ENCODE assay signal across 8 cellular contexts in the genomic region with DNA sequence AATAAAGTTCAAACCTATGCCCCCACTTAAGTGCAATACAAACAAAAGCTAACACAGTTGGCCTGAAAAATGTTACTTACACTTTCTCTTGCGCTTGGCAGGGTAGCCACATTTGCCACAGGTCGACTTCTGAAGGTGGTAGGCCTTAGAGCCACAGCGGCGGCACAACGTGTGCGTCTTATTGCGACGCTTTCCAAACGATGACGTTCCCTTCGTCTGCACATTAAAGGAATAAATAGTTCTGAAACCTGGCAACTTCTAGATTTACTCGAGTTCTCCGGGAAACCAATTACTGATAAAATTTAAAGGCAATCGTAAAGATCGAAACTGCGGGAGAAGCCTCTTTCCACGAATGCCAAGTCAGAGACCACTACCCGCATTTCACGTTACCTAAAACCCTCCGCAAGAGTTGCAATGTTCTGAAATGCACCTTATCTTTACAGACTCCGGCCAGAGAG. TPM values are rescaled to one million over a fixed set of nuclear protein-coding genes. Genes with fewer than 3 reads are reported as not detected.
A peak's percentile ranks its signal among the peaks of the same experiment; 100 is the strongest.
DNase-seq lines count a peak whose midpoint lies in the region; ATAC-seq and TF ChIP-seq lines count a peak whose summit lies in the region.

No MANE protein-coding gene starts in this region.

- in situ Hi-C loops in astrocyte of the spinal cord (cut with HindIII; ENCODE audit: low sequenced_read_pairs): no loop called here

- intact Hi-C loops in left colon (cut with DNase I, micrococcal nuclease): no loop called here

- DNase-seq in DMS53 (lab: John Stamatoyannopoulos, UW): peak; percentile 45
- no peak for DNase-seq in DMS53 treated with DMSO at 0.1 percent for 48 hours (lab: John Stamatoyannopoulos, UW; ENCODE audit: unreplicated experiment)
- peak; percentile 21 for DNase-seq in RPMI7951 (ENCODE audit: low read depth)
- DNase-seq in astrocyte of the spinal cord (ENCODE audit: low read depth, low spot score): peak; percentile 35
- DNase-seq in left colon: peak; percentile 32 to 49
- peak; percentile 41 for DNase-seq in stimulated activated naive CD4-positive, alpha-beta T cell treated with Interleukin-2 at 50 U/mL for 16 hours (lab: John Stamatoyannopoulos, UW)
- no peak for DNase-seq in occipital lobe (lab: John Stamatoyannopoulos, UW)

- peak overlapping the region; percentile 98 for H3K4me3 ChIP-seq in astrocyte of the spinal cord (ENCODE audit: low read depth, low read length)

- peak; percentile 57 for ATAC-seq in left colon
- no peak for ATAC-seq in HG03095 (IDR thresholded peaks at IDR 0.05; ENCODE audit: unreplicated experiment)

- TF ChIP-seq CTCF in astrocyte of the spinal cord (IDR thresholded peaks at IDR 0.05; ENCODE audit: low read depth, low read length): no peak

RNA-seq across cellular contexts. Expression of a gene that starts 0.6 kb away (rescaled TPM):
- total RNA-seq in RPMI7951 (2014; rRNA removed; shearing (Covaris generic)): 122 and 565 TPM in 2 replicates
- 100 to 1,000 TPM; 828 to 833 TPM for total RNA-seq in left colon
- 1,054 TPM for total RNA-seq in occipital lobe

RNA-seq across cellular contexts. Expression of a gene that starts 6.7 kb away (rescaled TPM):
- total RNA-seq in RPMI7951 (2014; rRNA removed; shearing (Covaris generic)): 2.5 and 4.3 TPM in 2 replicates
- total RNA-seq in left colon (1 to 10 TPM; 1.9 to 3.5 TPM), occipital lobe (1.6 TPM)

RNA-seq across cellular contexts. Expression of a gene that starts 36.2 kb away (rescaled TPM):
- total RNA-seq in RPMI7951 (2014; rRNA removed; shearing (Covaris generic)): 63.7 and 75.9 TPM in 2 replicates
- total RNA-seq in left colon (100 to 1,000 TPM in 1 of 2 donors, 10 to 100 TPM in 1; 95.4 to 108 TPM), occipital lobe (74.1 TPM)

Comparison
In these comparisons a context has a peak if more than half of its experiments do, and no peak if none do; other contexts are left out.
1. DNase-seq: peak in DMS53 (single experiment), RPMI7951 (single experiment), astrocyte of the spinal cord (single experiment), left colon (2 of 2) and stimulated activated naive CD4-positive, alpha-beta T cell treated with Interleukin-2 at 50 U/mL for 16 hours (single experiment); none in DMS53 treated with DMSO at 0.1 percent for 48 hours (single experiment) and occipital lobe (single experiment).